Comparison of ENCODE assay signal across 1 cellular context in the genomic region with DNA sequence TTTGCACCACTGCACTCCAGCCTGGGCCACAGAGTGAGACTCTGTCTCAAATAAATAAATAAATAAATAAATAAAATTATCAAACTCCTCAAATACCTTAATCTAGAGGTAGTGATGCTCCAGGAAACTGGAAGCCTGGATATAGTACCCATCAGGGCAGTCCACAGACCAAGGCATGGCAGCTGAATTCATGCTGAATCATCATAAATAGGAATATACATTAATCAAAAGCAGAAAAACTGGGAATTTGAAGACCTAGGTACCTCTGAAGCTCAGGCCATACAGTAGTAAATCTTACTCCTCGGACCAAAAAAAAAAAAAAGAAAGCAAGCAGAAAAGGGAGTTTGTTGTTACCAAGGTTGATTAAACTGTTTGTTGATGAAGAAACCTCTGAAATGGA.
TF ChIP-seq lines count a peak whose summit lies in the region.

No MANE protein-coding gene starts in this region.

TF ChIP-seq in GM23338, 12 proteins besides CTCF, POLR2A, EP300 and RAD21 (continued from another document):
- TF ChIP-seq, protein P1, sequence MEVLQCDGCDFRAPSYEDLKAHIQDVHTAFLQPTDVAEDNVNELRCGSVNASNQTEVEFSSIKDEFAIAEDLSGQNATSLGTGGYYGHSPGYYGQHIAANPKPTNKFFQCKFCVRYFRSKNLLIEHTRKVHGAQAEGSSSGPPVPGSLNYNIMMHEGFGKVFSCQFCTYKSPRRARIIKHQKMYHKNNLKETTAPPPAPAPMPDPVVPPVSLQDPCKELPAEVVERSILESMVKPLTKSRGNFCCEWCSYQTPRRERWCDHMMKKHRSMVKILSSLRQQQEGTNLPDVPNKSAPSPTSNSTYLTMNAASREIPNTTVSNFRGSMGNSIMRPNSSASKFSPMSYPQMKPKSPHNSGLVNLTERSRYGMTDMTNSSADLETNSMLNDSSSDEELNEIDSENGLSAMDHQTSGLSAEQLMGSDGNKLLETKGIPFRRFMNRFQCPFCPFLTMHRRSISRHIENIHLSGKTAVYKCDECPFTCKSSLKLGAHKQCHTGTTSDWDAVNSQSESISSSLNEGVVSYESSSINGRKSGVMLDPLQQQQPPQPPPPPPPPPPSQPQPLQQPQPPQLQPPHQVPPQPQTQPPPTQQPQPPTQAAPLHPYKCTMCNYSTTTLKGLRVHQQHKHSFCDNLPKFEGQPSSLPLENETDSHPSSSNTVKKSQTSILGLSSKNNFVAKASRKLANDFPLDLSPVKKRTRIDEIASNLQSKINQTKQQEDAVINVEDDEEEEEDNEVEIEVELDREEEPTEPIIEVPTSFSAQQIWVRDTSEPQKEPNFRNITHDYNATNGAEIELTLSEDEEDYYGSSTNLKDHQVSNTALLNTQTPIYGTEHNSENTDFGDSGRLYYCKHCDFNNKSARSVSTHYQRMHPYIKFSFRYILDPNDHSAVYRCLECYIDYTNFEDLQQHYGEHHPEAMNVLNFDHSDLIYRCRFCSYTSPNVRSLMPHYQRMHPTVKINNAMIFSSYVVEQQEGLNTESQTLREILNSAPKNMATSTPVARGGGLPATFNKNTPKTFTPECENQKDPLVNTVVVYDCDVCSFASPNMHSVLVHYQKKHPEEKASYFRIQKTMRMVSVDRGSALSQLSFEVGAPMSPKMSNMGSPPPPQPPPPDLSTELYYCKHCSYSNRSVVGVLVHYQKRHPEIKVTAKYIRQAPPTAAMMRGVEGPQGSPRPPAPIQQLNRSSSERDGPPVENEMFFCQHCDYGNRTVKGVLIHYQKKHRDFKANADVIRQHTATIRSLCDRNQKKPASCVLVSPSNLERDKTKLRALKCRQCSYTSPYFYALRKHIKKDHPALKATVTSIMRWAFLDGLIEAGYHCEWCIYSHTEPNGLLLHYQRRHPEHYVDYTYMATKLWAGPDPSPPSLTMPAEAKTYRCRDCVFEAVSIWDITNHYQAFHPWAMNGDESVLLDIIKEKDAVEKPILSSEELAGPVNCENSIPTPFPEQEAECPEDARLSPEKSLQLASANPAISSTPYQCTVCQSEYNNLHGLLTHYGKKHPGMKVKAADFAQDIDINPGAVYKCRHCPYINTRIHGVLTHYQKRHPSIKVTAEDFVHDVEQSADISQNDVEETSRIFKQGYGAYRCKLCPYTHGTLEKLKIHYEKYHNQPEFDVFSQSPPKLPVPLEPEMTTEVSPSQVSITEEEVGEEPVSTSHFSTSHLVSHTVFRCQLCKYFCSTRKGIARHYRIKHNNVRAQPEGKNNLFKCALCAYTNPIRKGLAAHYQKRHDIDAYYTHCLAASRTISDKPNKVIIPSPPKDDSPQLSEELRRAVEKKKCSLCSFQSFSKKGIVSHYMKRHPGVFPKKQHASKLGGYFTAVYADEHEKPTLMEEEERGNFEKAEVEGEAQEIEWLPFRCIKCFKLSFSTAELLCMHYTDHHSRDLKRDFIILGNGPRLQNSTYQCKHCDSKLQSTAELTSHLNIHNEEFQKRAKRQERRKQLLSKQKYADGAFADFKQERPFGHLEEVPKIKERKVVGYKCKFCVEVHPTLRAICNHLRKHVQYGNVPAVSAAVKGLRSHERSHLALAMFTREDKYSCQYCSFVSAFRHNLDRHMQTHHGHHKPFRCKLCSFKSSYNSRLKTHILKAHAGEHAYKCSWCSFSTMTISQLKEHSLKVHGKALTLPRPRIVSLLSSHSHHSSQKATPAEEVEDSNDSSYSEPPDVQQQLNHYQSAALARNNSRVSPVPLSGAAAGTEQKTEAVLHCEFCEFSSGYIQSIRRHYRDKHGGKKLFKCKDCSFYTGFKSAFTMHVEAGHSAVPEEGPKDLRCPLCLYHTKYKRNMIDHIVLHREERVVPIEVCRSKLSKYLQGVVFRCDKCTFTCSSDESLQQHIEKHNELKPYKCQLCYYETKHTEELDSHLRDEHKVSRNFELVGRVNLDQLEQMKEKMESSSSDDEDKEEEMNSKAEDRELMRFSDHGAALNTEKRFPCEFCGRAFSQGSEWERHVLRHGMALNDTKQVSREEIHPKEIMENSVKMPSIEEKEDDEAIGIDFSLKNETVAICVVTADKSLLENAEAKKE (CRISPR knock-in tag; IDR thresholded peaks at IDR 0.05), result no peak
- TF ChIP-seq NANOG (IDR thresholded peaks at IDR 0.05; ENCODE audit: borderline replicate concordance) (no peak), EZH2 (IDR thresholded peaks at IDR 0.05; ENCODE audit: low read depth, unreplicated experiment) (no peak), CREB1 (CRISPR knock-in tag; IDR thresholded peaks at IDR 0.05; ENCODE audit: low read depth) (no peak), ZNF114 (CRISPR knock-in tag; IDR thresholded peaks at IDR 0.05) (no peak)
- TF ChIP-seq, protein P2, sequence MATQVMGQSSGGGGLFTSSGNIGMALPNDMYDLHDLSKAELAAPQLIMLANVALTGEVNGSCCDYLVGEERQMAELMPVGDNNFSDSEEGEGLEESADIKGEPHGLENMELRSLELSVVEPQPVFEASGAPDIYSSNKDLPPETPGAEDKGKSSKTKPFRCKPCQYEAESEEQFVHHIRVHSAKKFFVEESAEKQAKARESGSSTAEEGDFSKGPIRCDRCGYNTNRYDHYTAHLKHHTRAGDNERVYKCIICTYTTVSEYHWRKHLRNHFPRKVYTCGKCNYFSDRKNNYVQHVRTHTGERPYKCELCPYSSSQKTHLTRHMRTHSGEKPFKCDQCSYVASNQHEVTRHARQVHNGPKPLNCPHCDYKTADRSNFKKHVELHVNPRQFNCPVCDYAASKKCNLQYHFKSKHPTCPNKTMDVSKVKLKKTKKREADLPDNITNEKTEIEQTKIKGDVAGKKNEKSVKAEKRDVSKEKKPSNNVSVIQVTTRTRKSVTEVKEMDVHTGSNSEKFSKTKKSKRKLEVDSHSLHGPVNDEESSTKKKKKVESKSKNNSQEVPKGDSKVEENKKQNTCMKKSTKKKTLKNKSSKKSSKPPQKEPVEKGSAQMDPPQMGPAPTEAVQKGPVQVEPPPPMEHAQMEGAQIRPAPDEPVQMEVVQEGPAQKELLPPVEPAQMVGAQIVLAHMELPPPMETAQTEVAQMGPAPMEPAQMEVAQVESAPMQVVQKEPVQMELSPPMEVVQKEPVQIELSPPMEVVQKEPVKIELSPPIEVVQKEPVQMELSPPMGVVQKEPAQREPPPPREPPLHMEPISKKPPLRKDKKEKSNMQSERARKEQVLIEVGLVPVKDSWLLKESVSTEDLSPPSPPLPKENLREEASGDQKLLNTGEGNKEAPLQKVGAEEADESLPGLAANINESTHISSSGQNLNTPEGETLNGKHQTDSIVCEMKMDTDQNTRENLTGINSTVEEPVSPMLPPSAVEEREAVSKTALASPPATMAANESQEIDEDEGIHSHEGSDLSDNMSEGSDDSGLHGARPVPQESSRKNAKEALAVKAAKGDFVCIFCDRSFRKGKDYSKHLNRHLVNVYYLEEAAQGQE (IDR thresholded peaks at IDR 0.05; ENCODE audit: unreplicated experiment), result no peak
